In the genomic region with DNA sequence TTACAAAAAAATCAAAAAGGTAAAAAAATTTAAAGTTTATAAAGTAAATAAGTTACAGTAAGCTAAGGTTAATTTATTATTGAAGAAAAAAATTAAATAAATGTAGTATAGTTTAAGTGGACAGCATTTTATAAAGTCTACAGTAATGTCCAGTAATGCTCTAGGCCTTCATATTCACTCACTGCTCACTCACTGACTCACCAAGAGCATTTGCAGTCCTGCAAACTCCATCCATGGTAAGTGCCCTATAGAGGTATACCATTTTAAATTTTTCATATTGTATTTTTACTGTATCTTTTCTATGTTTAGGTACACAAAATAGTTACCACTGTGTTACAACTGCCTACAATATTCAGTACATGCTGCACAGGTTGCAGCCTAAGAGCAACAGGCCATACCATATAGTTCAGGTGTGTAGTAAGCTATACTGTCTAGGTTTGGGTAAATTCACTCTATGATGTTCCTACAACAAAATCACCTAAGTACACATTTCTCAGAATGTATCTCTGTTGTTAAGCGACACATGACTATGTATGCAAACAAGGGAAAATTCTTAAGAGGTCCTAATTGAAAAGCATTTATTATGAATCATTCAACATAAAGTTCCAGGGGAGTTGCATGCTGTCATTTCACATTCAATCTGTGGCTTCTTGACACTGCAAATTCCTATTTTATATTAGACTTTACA, we compare ENCODE assay signal across 1 cellular context.
TF ChIP-seq lines count a peak whose summit lies in the region.

No MANE protein-coding gene starts in this region.

TF ChIP-seq in HepG2, 621 proteins besides CTCF, POLR2A, EP300 and RAD21:
- TF ChIP-seq SP140L (CRISPR knock-in tag; IDR thresholded peaks at IDR 0.05; ENCODE audit: borderline replicate concordance), result no peak
- TF ChIP-seq NR2F6 (IDR thresholded peaks at IDR 0.05), result no peak
- no peak for TF ChIP-seq NR2F6 (CRISPR knock-in tag; IDR thresholded peaks at IDR 0.05)
- no peak for TF ChIP-seq ZNF777 (CRISPR knock-in tag; IDR thresholded peaks at IDR 0.05)
- TF ChIP-seq ZNF839 (CRISPR knock-in tag; IDR thresholded peaks at IDR 0.05; ENCODE audit: borderline replicate concordance), result no peak
